8 cellular contexts compared by ENCODE assay signal in genomic region chr19:43901395-43902390, GRCh38. TPM values are rescaled to one million over a fixed set of nuclear protein-coding genes. Genes with fewer than 3 reads are reported as not detected.
DNase-seq lines count a peak whose midpoint lies in the region; ATAC-seq, FAIRE-seq and TF ChIP-seq lines count a peak whose summit lies in the region.

No MANE protein-coding gene starts in this region.

- H2BK5ac ChIP-seq in H9 (ENCODE audit: insufficient read length, low read length) = no peak overlapping the region

- H4K20me1 ChIP-seq in H9 (ENCODE audit: control insufficient read depth, insufficient read depth, insufficient read length) = no peaks in the 10 kb centered on the region

- H3K4me2 ChIP-seq in H9 (ENCODE audit: insufficient read depth, insufficient read length, low read length) = peak overlapping the region; percentile 90

- peak overlapping the region; percentile 42 for H2AFZ ChIP-seq in H9 (ENCODE audit: low read length)

- no peak overlapping the region for H4K8ac ChIP-seq in H9 (replicated peaks; ENCODE audit: insufficient read length, low read depth, low read length)

- FAIRE-seq in D721Med (lab: Jason Lieb, UNC) = peak; percentile 21

- H3K23me2 ChIP-seq in H9 (ENCODE audit: insufficient read length, low read depth, low read length, poor library complexity, severe bottlenecking) = peaks cover 2% of the 10 kb centered on the region

- H3K9me3 ChIP-seq in H9 (ENCODE audit: control insufficient read depth, low read depth, low read length) = peaks cover 10% of the 10 kb centered on the region

- H2BK120ac ChIP-seq in H9 (ENCODE audit: low read depth, low read length, poor library complexity, severe bottlenecking) = no peak overlapping the region

- peaks cover 47 to 79% of the 10 kb centered on the region in 2 experiments for H3K9me3 Mint-ChIP-seq in H9
- peaks cover 63% of the 10 kb centered on the region for H3K9me3 Mint-ChIP-seq in mesothelial cell of epicardium

- H3K79me1 ChIP-seq in H9 (ENCODE audit: insufficient read depth, low read depth, low read length, poor library complexity, severe bottlenecking) = no peaks in the 10 kb centered on the region

- H4K91ac ChIP-seq in H9 (ENCODE audit: insufficient read length, low read depth, low read length) = no peak overlapping the region

- H3K27me3 Mint-ChIP-seq in H9 (ENCODE audit: low read depth) (peaks cover 21% of the 10 kb centered on the region), mesothelial cell of epicardium (ENCODE audit: low read depth) (no peaks in the 10 kb centered on the region)

- H2AK5ac ChIP-seq in H9 (ENCODE audit: insufficient read length, low read length) = no peak overlapping the region

- H3K36me3 Mint-ChIP-seq in H9 (ENCODE audit: insufficient read depth in 1 of 3, low read depth in 3 of 3) (peaks cover 33 to 51% (median 42%) of the 10 kb centered on the region in 3 experiments), mesothelial cell of epicardium (peaks cover 65% of the 10 kb centered on the region)

- H3K14ac ChIP-seq in H9 (ENCODE audit: insufficient read depth, low read length) = no peak overlapping the region

- DNase-seq in D721Med (ENCODE audit: insufficient read length, low spot score) (peak; percentile 37), H9 (peak; percentile 88), NCI-H774 (lab: John Stamatoyannopoulos, UW) (peak; percentile 79), activated T-cell treated with anti-CD3 and anti-CD28 coated beads for 1 hour (ENCODE audit: low read depth) (peak; percentile 45), epithelial cell of prostate (ENCODE audit: low read depth, low spot score) (peak; percentile 20), mesothelial cell of epicardium (ENCODE audit: low spot score in 2 of 2, unreplicated experiment in 2 of 2) (peak; percentile 50 to 68)
- peak; percentile 31 for DNase-seq in stimulated activated CD8-positive, alpha-beta memory T cell treated with anti-CD3 and anti-CD28 coated beads, Interleukin-12 subunit alpha, Interleukin-12 subunit beta, amount 100 ng/mL, for 24 hours (ENCODE audit: extremely low read depth)

- H3K27ac Mint-ChIP-seq in H9 (peak overlapping the region in 2 of 3 experiments; percentile 59 to 66; a peak in 2 of 7 replicates), mesothelial cell of epicardium (peak overlapping the region; percentile 88)

- no peak for ATAC-seq in HG03565 (IDR thresholded peaks at IDR 0.05; ENCODE audit: unreplicated experiment)

- H3K56ac ChIP-seq in H9 (ENCODE audit: insufficient read length, low read depth, low read length) = no peak overlapping the region

- H3K23ac ChIP-seq in H9 (ENCODE audit: insufficient read length, low read depth, low read length) = no peak overlapping the region

- H3K27me3 ChIP-seq in H9 (ENCODE audit: insufficient read depth, low read length) = peaks cover 2% of the 10 kb centered on the region; the same call in 1 of the 2 replicates

- H2BK12ac ChIP-seq in H9 (ENCODE audit: insufficient read length, low read depth, low read length) = no peak overlapping the region

- H2BK15ac ChIP-seq in H9 (ENCODE audit: low read depth, low read length) = no peak overlapping the region

- H4K5ac ChIP-seq in H9 (ENCODE audit: insufficient read length, low read depth, low read length) = no peak overlapping the region

- H3K27ac ChIP-seq in H9 (ENCODE audit: insufficient read length, low read depth, low read length) (no peak overlapping the region), epithelial cell of prostate (peak overlapping the region; percentile 27)

- H3K4me3 Mint-ChIP-seq in H9 = peak overlapping the region; percentile 92
- peak overlapping the region; percentile 92 for H3K4me3 Mint-ChIP-seq in mesothelial cell of epicardium

- no CpG with 5 or more reads among the region's 39 CpGs for WGBS in H9 (ENCODE audit: extremely low coverage, insufficient read length, low lambda C conversion rate)

- H3K18ac ChIP-seq in H9 (ENCODE audit: insufficient read length, low read depth, low read length) = no peak overlapping the region

- no peak overlapping the region for H3K4ac ChIP-seq in H9 (ENCODE audit: low read depth, low read length)

- H3T11ph ChIP-seq in H9 (ENCODE audit: low read length) = no peak overlapping the region

- no peaks in the 10 kb centered on the region for H3K4me1 ChIP-seq in H9 (ENCODE audit: insufficient read depth, low read length)

- no peaks in the 10 kb centered on the region for H3K79me2 ChIP-seq in H9 (ENCODE audit: insufficient read depth, low read length)

- peaks cover 0 to 16% of the 10 kb centered on the region in 2 experiments for H3K4me1 Mint-ChIP-seq in H9
- H3K4me1 Mint-ChIP-seq in mesothelial cell of epicardium = peaks cover 23% of the 10 kb centered on the region

- peak overlapping the region; percentile 14 for H3K9ac ChIP-seq in H9 (ENCODE audit: extremely low read depth, insufficient read length, low read length)

- H2BK20ac ChIP-seq in H9 (ENCODE audit: low read depth, low read length, poor library complexity, severe bottlenecking) = no peak overlapping the region

- TF ChIP-seq CTCF in D721Med (IDR thresholded peaks at IDR 0.05; ENCODE audit: insufficient read depth, missing control alignments) (no peak), H9 (conservative IDR thresholded peaks at IDR 0.05) (no peak), mesothelial cell of epicardium (IDR thresholded peaks at IDR 0.05; ENCODE audit: unreplicated experiment) (no peak)

RNA-seq across cellular contexts. Expression of gene ZNF404, which starts 17.9 kb away (rescaled TPM):
- total RNA-seq in H9 (2021) (2.0 and 2.7 TPM in 2 replicates), mesothelial cell of epicardium (8.0 to 8.3 TPM (median 8.2 TPM) in 3 replicates)

RNA-seq across cellular contexts. Expression of gene ZNF45, which starts 33.4 kb away (rescaled TPM):
- total RNA-seq in H9 (2021) = 18.4 and 19.8 TPM in 2 replicates
- total RNA-seq in mesothelial cell of epicardium = 20.8 to 21.8 TPM (median 21.1 TPM) in 3 replicates

RNA-seq across cellular contexts. Expression of gene ZNF221, which starts 49.3 kb away (rescaled TPM):
- total RNA-seq in H9 (2021) = 6.4 and 8.0 TPM in 2 replicates
- 11.2 to 13.5 TPM (median 13.0 TPM) in 3 replicates for total RNA-seq in mesothelial cell of epicardium

Comparison
In these comparisons a context has a peak if more than half of its experiments do, and no peak if none do; other contexts are left out.
1. DNase-seq: peak in every context shown above with its lines; median percentile 88 in H9; 79 in NCI-H774; 59 in mesothelial cell of epicardium; 45 in activated T-cell treated with anti-CD3 and anti-CD28 coated beads for 1 hour; 37 in D721Med; 31 in stimulated activated CD8-positive, alpha-beta memory T cell treated with anti-CD3 and anti-CD28 coated beads, Interleukin-12 subunit alpha, Interleukin-12 subunit beta, amount 100 ng/mL, for 24 hours; 20 in epithelial cell of prostate.